In genomic region chr10:101453791-101454718, GRCh38 we compare ENCODE assay signal across 1 cellular context.
TF ChIP-seq lines count a peak whose summit lies in the region.

No MANE protein-coding gene starts in this region.

TF ChIP-seq in K562, 482 proteins besides CTCF, POLR2A, EP300 and RAD21 (continued from another document and continues in another):
- TF ChIP-seq TRIM25 (IDR thresholded peaks at IDR 0.05; ENCODE audit: borderline replicate concordance) (no peak), ZBTB12 (CRISPR knock-in tag; IDR thresholded peaks at IDR 0.05) (no peak), TCF7 (IDR thresholded peaks at IDR 0.05; ENCODE audit: borderline replicate concordance) (0 out of 2 replicates have a peak, but pooled peaks have one; percentile 21), SMARCA4 (IDR thresholded peaks at IDR 0.05) (peak; percentile 55; the same call in 1 of the 2 replicates), ZNF431 (CRISPR knock-in tag; IDR thresholded peaks at IDR 0.05) (no peak), FOXP4 (CRISPR knock-in tag; IDR thresholded peaks at IDR 0.05; ENCODE audit: borderline replicate concordance) (no peak), ARID1B (IDR thresholded peaks at IDR 0.05) (peak; percentile 78), L3MBTL2 (IDR thresholded peaks at IDR 0.05) (no peak), ZBTB40 (IDR thresholded peaks at IDR 0.05) (peak; percentile 93), ZBTB40 (CRISPR knock-in tag; IDR thresholded peaks at IDR 0.05) (no peak), ZNF444 (CRISPR knock-in tag; IDR thresholded peaks at IDR 0.05) (no peak), ZNF707 (CRISPR knock-in tag; conservative IDR thresholded peaks at IDR 0.05) (no peak), ZBTB49 (CRISPR knock-in tag; IDR thresholded peaks at IDR 0.05; ENCODE audit: borderline replicate concordance) (no peak), ZBTB1 (CRISPR knock-in tag; IDR thresholded peaks at IDR 0.05; ENCODE audit: borderline replicate concordance, low read depth) (no peak), IRF2 (CRISPR knock-in tag; IDR thresholded peaks at IDR 0.05) (no peak), ADNP (tag; IDR thresholded peaks at IDR 0.05) (peak; percentile 52; the same call in 1 of the 2 replicates), GMEB1 (CRISPR knock-in tag; IDR thresholded peaks at IDR 0.05) (no peak), GABPB1 (CRISPR knock-in tag; IDR thresholded peaks at IDR 0.05) (no peak), TAF15 (IDR thresholded peaks at IDR 0.05; ENCODE audit: low read depth, low read length) (no peak), HMBOX1 (IDR thresholded peaks at IDR 0.05) (peak; percentile 98), HCFC1 (IDR thresholded peaks at IDR 0.05; ENCODE audit: low read depth, low read length) (no peak), ZZZ3 (IDR thresholded peaks at IDR 0.05) (no peak), KHSRP (IDR thresholded peaks at IDR 0.05) (no peak), SMARCE1 (IDR thresholded peaks at IDR 0.05) (peak; percentile 70; the same call in 1 of the 2 replicates), RHOXF2B (CRISPR knock-in tag; conservative IDR thresholded peaks at IDR 0.05) (no peak), MXI1 (IDR thresholded peaks at IDR 0.05; ENCODE audit: low read depth, low read length) (no peak), SOX6 (IDR thresholded peaks at IDR 0.05) (peak; percentile 72; the same call in 1 of the 2 replicates), PKNOX1 (IDR thresholded peaks at IDR 0.05) (peak; percentile 17; the same call in 1 of the 2 replicates), MEIS2 (IDR thresholded peaks at IDR 0.05; ENCODE audit: partially characterized antibody) (peak; percentile 32), ZNF644 (tag; IDR thresholded peaks at IDR 0.05; ENCODE audit: low read depth) (no peak), YBX1 (IDR thresholded peaks at IDR 0.05) (no peak), RBBP5 (IDR thresholded peaks at IDR 0.05; ENCODE audit: borderline replicate concordance, insufficient read depth, low read length, poor library complexity, severe bottlenecking) (no peak), DACH1 (IDR thresholded peaks at IDR 0.05; ENCODE audit: partially characterized antibody) (peak; percentile 42), TCF3 (CRISPR knock-in tag; IDR thresholded peaks at IDR 0.05) (peak; percentile 21), FOSL1 (tag; conservative IDR thresholded peaks at IDR 0.05) (no peak; the same call in 1 of the 2 replicates), ARID3A (IDR thresholded peaks at IDR 0.05; ENCODE audit: borderline replicate concordance, low read depth, low read length) (0 out of 2 replicates have a peak, but pooled peaks have one; percentile 6), ATF1 (CRISPR knock-in tag; IDR thresholded peaks at IDR 0.05) (no peak), ATF1 (tag; IDR thresholded peaks at IDR 0.05) (peak; percentile 56), TEAD4 (IDR thresholded peaks at IDR 0.05; ENCODE audit: low read length) (peak; percentile 73), TEAD4 (CRISPR knock-in tag; IDR thresholded peaks at IDR 0.05; ENCODE audit: borderline replicate concordance) (no peak)
